Comparison of ENCODE assay signal across 1 cellular context in the genomic region with DNA sequence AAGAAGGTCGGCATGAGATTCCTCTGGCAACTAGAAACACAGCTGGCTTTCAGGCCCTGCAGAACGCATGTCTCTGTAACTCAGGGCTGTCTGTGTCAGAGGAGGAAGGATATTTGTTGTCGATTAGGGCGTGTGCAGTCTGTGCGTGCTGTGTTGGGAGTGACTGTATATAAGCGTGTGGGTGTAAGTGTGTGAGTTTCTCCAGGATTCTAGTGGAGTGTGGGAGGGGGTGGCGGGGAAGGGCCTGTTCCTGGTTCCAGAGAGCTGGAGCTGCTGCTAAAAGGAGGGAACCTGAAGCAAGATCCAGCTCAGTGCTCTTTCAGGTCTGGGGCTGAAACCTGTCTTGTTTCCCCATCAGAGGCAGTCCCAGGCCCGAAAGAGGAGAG.
TF ChIP-seq lines count a peak whose summit lies in the region.

No MANE protein-coding gene starts in this region.

TF ChIP-seq in endothelial cell of umbilical vein, 7 proteins besides CTCF, POLR2A, EP300 and RAD21:
- TF ChIP-seq FOS (IDR thresholded peaks at IDR 0.05; ENCODE audit: borderline replicate concordance, insufficient read depth, low read length) (no peak), MYC (IDR thresholded peaks at IDR 0.05; ENCODE audit: low read depth, low read length) (no peak), POLR2AphosphoS5 (IDR thresholded peaks at IDR 0.05; ENCODE audit: insufficient read depth, low read depth, low read length) (no peak), GATA2 (IDR thresholded peaks at IDR 0.05; ENCODE audit: insufficient read depth, insufficient read length, low read depth, low read length) (no peak), JUN (IDR thresholded peaks at IDR 0.05; ENCODE audit: borderline replicate concordance, insufficient read depth, insufficient read length, low read depth) (no peak), EZH2 (IDR thresholded peaks at IDR 0.05; ENCODE audit: borderline replicate concordance, low read depth, low read length, severe bottlenecking) (no peak)
- TF ChIP-seq, protein P1, sequence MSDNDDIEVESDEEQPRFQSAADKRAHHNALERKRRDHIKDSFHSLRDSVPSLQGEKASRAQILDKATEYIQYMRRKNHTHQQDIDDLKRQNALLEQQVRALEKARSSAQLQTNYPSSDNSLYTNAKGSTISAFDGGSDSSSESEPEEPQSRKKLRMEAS (IDR thresholded peaks at IDR 0.05; ENCODE audit: insufficient read depth, insufficient read length): no peak
